ENCODE assay signal across 1 cellular context in the genomic region with DNA sequence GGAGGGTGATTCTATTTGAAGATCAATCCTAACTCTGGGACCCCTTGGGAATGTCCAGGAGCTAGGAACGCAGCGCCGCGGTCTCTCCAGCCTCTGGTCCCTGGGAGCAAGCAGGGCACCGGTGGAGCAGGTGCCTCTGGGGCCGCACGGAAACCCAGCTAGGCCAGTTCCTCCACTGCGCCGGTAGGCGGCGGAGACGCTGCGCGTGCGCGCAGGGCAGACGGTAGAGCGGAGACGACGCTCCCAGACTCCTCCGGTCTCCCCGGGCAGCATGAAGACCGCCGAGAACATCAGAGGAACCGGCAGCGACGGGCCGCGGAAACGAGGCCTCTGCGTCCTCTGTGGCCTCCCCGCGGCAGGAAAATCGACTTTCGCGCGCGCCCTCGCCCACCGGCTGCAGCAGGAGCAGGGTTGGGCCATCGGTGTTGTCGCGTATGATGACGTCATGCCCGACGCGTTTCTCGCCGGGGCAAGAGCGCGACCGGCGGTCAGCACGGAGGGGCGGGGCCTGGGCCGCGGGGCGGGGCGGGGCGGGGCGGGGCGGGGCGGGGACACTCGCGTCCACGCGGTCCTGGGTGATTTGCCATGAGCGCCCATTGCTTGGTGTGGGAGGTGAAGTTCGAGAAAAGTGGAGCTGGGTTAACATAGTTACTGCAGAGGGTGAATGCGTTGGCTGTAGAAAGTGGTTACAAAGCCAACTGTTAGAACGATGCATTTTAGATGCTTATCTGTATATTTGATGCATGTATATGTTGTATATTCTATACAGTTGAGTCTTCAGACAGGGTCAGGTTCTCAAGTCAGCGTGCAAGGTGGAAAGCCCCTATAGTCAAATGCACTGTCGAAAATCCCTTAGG.
TF ChIP-seq lines count a peak whose summit lies in the region.

A gene with protein sequence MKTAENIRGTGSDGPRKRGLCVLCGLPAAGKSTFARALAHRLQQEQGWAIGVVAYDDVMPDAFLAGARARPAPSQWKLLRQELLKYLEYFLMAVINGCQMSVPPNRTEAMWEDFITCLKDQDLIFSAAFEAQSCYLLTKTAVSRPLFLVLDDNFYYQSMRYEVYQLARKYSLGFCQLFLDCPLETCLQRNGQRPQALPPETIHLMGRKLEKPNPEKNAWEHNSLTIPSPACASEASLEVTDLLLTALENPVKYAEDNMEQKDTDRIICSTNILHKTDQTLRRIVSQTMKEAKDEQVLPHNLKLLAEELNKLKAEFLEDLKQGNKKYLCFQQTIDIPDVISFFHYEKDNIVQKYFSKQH (plus strand): TSS at position 193 of the 857 bp plus-strand sequence. CDS start 79 bp downstream, at position 272.

TF ChIP-seq in WTC11, 78 proteins besides CTCF, POLR2A, EP300 and RAD21 (continued from another document):
- TF ChIP-seq TP53 (CRISPR knock-in tag; IDR thresholded peaks at IDR 0.05) (0 out of 2 replicates have a peak, but pooled peaks have one; percentile 35), USF2 (CRISPR knock-in tag; IDR thresholded peaks at IDR 0.05) (no peak), JAZF1 (CRISPR knock-in tag; IDR thresholded peaks at IDR 0.05) (no peak), FOXK1 (CRISPR knock-in tag; IDR thresholded peaks at IDR 0.05) (peak; percentile 90)
- TF ChIP-seq, protein P1, sequence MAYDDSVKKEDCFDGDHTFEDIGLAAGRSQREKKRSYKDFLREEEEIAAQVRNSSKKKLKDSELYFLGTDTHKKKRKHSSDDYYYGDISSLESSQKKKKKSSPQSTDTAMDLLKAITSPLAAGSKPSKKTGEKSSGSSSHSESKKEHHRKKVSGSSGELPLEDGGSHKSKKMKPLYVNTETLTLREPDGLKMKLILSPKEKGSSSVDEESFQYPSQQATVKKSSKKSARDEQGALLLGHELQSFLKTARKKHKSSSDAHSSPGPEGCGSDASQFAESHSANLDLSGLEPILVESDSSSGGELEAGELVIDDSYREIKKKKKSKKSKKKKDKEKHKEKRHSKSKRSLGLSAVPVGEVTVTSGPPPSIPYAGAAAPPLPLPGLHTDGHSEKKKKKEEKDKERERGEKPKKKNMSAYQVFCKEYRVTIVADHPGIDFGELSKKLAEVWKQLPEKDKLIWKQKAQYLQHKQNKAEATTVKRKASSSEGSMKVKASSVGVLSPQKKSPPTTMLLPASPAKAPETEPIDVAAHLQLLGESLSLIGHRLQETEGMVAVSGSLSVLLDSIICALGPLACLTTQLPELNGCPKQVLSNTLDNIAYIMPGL (CRISPR knock-in tag; IDR thresholded peaks at IDR 0.05) = peak; percentile 98
